In the genomic region with DNA sequence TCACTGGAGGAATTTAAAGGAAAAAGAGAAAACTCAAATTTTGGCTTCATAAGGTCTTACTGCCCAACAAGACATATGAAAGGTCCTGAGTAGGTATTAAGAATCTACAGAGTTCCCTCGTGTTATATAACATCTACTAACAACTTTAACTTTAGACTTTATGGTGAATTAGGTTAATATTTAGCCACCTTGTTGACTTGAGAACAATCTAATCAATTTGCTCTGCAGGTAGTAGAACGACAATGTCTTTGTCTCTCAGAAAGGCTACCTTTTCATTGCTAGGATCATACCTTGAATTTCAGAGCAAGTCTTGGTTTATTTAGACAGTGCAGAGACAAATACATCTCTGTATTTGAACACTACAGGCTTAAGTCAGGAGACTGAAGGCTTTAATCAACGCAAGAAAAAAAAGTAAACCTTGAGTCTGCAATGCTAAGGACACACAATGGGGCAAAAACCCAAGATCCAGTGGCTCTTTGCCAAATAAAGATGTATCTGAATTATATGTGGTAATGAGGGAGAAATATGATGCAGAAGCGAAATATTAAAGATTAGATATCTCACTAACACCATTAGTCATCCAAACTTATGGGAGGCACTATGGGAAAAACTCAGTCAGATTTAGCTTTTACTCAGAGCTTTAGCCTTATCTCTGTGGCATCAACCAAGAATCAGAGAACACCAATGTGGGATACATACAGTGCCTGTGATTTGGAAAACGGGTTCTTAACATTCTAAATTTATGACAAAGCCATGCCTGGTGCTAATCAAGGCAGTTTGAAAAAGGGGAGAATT, we compare ENCODE assay signal across 17 cellular contexts.
A peak's percentile ranks its signal among the peaks of the same experiment; 100 is the strongest.
DNase-seq lines count a peak whose midpoint lies in the region; FAIRE-seq and TF ChIP-seq lines count a peak whose summit lies in the region.
"Had no signal": no experiment of that assay in that cellular context is flagged by ENCODE, and none has a peak within 500 bp of the region (broad histone marks: within the 10 kb centered on the region; RNA-seq: fewer than 3 reads in every experiment).

No MANE protein-coding gene starts in this region.

- no peak overlapping the region for H2AFZ ChIP-seq in mesenchymal stem cell (ENCODE audit: low read depth, low read length)

- H4K8ac ChIP-seq in mesenchymal stem cell (ENCODE audit: low read length): no peak overlapping the region

- no peaks in the 10 kb centered on the region for H3K9me3 ChIP-seq in mesenchymal stem cell (ENCODE audit: control insufficient read depth, low read length)
- H3K9me3 ChIP-seq in BE2C: no peaks in the 10 kb centered on the region

- H3K18ac ChIP-seq in mesenchymal stem cell (ENCODE audit: low read depth in 1 of 2, low read length in 2 of 2): no peak overlapping the region

- H2BK12ac ChIP-seq in mesenchymal stem cell (ENCODE audit: low read length in 2 of 2): no peak overlapping the region

- FAIRE-seq in colon (lab: Jason Lieb, UNC): peak; percentile 87
- FAIRE-seq: H54, HTR-8/SVneo had no signal

- H3K14ac ChIP-seq in mesenchymal stem cell (ENCODE audit: low read length in 2 of 2): no peak overlapping the region

- no peak overlapping the region for H2BK15ac ChIP-seq in mesenchymal stem cell (ENCODE audit: low read depth, poor library complexity, severe bottlenecking)

- no peaks in the 10 kb centered on the region for H3K36me3 ChIP-seq in mesenchymal stem cell (ENCODE audit: control insufficient read depth in 1 of 2, insufficient read depth in 2 of 2, low read depth in 1 of 2, low read length in 2 of 2)
- H3K36me3 ChIP-seq in BE2C: no peaks in the 10 kb centered on the region

- no peak overlapping the region for H2BK5ac ChIP-seq in mesenchymal stem cell (ENCODE audit: low read depth, low read length, poor library complexity, severe bottlenecking)

- H3K4me3 ChIP-seq in mesenchymal stem cell (ENCODE audit: insufficient read depth in 1 of 2, low read depth in 1 of 2, low read length in 2 of 2): no peak overlapping the region
- no peak overlapping the region for H3K4me3 ChIP-seq in BE2C (ENCODE audit: low read depth, low read length)
- H3K4me3 ChIP-seq: SK-N-MC had no signal

- DNase-seq in NCI-H226 (peak; percentile 79), mesenchymal stem cell (peak; percentile 31), stromal cell of bone marrow (ENCODE audit: low read depth) (peak; percentile 0), BE2C (no peak), NCI-H2171 (lab: John Stamatoyannopoulos, UW) (no peak), NCI-H1930 (lab: John Stamatoyannopoulos, UW) (no peak)
- DNase-seq: CD8-positive, alpha-beta T cell; KBM-7; NCI-H1048; NCI-H187; NCI-H2171 treated with DMSO at 0.1 percent for 48 hours; NCI-H510A; NCI-H82 had no signal

- H3K27me3 ChIP-seq in mesenchymal stem cell (ENCODE audit: control insufficient read depth in 1 of 2, insufficient read depth in 1 of 2, low read length in 2 of 2) (no peaks in the 10 kb centered on the region), BE2C (no peaks in the 10 kb centered on the region)

- no peak overlapping the region for H3K23ac ChIP-seq in mesenchymal stem cell (ENCODE audit: low read length in 2 of 2)

- no peak for TF ChIP-seq CTCF in BE2C (IDR thresholded peaks at IDR 0.05; ENCODE audit: low read depth, low read length)

- no peaks in the 10 kb centered on the region for H3K4me1 ChIP-seq in mesenchymal stem cell (ENCODE audit: control insufficient read depth, insufficient read depth, low read depth, low read length)
- H3K4me1 ChIP-seq in BE2C: no peaks in the 10 kb centered on the region

- H4K91ac ChIP-seq in mesenchymal stem cell (ENCODE audit: low read length): no peak overlapping the region

- no peak overlapping the region for H2AK5ac ChIP-seq in mesenchymal stem cell (ENCODE audit: low read length, severe bottlenecking)

- H3K4me2 ChIP-seq in mesenchymal stem cell (ENCODE audit: low read length, poor library complexity, severe bottlenecking): no peak overlapping the region

- 85% methylated on average over 2 of the region's 5 CpGs for WGBS in mesenchymal stem cell

- H3K4ac ChIP-seq in mesenchymal stem cell (ENCODE audit: low read depth in 1 of 2, low read length in 2 of 2): no peak overlapping the region

- no peak overlapping the region for H3K9ac ChIP-seq in mesenchymal stem cell (ENCODE audit: low read length)

- H3K27ac ChIP-seq in mesenchymal stem cell (ENCODE audit: low read length, poor library complexity, severe bottlenecking): no peak overlapping the region
- H3K27ac ChIP-seq: SK-N-MC had no signal

- no peak overlapping the region for H2BK120ac ChIP-seq in mesenchymal stem cell (ENCODE audit: low read depth, low read length)

- H3K79me1 ChIP-seq in mesenchymal stem cell (replicated peaks; ENCODE audit: low read length, poor library complexity, severe bottlenecking): no peaks in the 10 kb centered on the region

Comparison
In these comparisons a context has a peak if more than half of its experiments do, and no peak if none do; other contexts are left out.
1. DNase-seq: peak in NCI-H226 (single experiment), mesenchymal stem cell (single experiment) and stromal cell of bone marrow (single experiment); none in BE2C (single experiment), NCI-H2171 (single experiment) and NCI-H1930 (0 of 2).